In the genomic region with DNA sequence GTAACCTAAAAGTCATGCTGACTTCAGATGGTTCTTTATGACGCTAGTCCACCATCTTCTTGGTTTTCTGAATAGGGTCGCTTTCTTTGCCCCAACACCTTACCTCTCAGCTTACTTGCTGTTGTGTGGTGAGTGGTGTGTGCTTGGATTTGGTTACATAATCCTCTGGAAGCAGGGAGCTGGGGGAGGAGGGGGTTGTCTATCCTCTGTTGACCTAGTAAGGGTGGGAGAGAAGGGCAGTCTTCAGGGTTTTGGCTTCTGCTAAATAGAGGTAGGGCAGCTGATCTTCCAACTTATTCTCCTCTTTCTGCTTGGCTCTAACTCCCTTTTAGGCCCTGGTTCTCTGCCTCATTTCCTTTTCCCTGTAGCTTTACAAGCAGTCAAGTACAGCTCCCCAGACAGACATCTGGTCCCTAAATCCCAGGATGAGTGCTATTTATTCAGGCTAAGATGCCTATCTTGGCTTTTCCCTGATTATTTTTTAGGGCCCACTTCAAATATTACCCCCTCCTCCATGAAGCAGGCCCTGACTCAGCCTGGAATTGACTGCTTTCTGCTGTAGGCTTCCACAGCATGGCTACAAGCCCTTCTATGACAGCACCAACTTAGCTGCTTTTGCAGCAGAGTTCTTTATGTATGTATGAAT, we compare ENCODE assay signal across 19 cellular contexts. TPM values are rescaled to one million over a fixed set of nuclear protein-coding genes. Genes with fewer than 3 reads are reported as not detected.
DNase-seq lines count a peak whose midpoint lies in the region; TF ChIP-seq lines count a peak whose summit lies in the region.
"Had no signal": no experiment of that assay in that cellular context is flagged by ENCODE, and none has a peak within 500 bp of the region (broad histone marks: within the 10 kb centered on the region; RNA-seq: fewer than 3 reads in every experiment).

No MANE protein-coding gene starts in this region.

- H3K27ac Mint-ChIP-seq in glutamatergic neuron (ENCODE audit: unreplicated experiment), result no peak overlapping the region
- H3K27ac Mint-ChIP-seq: CD4-positive, alpha-beta T cell had no signal

- H3K27me3 ChIP-seq in mammary epithelial cell (ENCODE audit: insufficient read depth, low read length), result no peaks in the 10 kb centered on the region
- no peaks in the 10 kb centered on the region for H3K27me3 ChIP-seq in breast epithelium
- no peaks in the 10 kb centered on the region for H3K27me3 ChIP-seq in SJSA1 (replicated peaks)
- H3K27me3 ChIP-seq: Peyer's patch had no signal

- no peak overlapping the region for H3K4me2 ChIP-seq in mammary epithelial cell (ENCODE audit: insufficient read depth, low read depth, low read length)

- H3K9me3 Mint-ChIP-seq in glutamatergic neuron (ENCODE audit: unreplicated experiment), result no peaks in the 10 kb centered on the region

- intact Hi-C loops in mammary epithelial cell (cut with micrococcal nuclease) (no loop called here), breast epithelium (cut with DNase I; ENCODE audit: low total_unique reads) (no loop called here)

- H4K20me1 ChIP-seq in mammary epithelial cell (ENCODE audit: insufficient read depth, low read length), result no peaks in the 10 kb centered on the region

- no peak overlapping the region for H3K4me3 Mint-ChIP-seq in glutamatergic neuron (ENCODE audit: unreplicated experiment)
- H3K4me3 Mint-ChIP-seq: CD4-positive, alpha-beta T cell had no signal

- no peaks in the 10 kb centered on the region for H3K4me1 Mint-ChIP-seq in glutamatergic neuron (ENCODE audit: low read depth, unreplicated experiment)

- TF ChIP-seq POLR2A in breast epithelium (IDR thresholded peaks at IDR 0.05), result no peak

- H3K79me2 ChIP-seq in mammary epithelial cell (ENCODE audit: insufficient read depth, low read length), result no peaks in the 10 kb centered on the region

- H3K36me3 ChIP-seq in mammary epithelial cell (ENCODE audit: insufficient read depth, low read length) (no peaks in the 10 kb centered on the region), breast epithelium (no peaks in the 10 kb centered on the region), SJSA1 (no peaks in the 10 kb centered on the region)
- H3K36me3 ChIP-seq: BE2C, HAP-1, Peyer's patch had no signal

- peaks cover 21% of the 10 kb centered on the region for H3K4me1 ChIP-seq in mammary epithelial cell (ENCODE audit: insufficient read depth, low read length)
- H3K4me1 ChIP-seq in breast epithelium, result no peaks in the 10 kb centered on the region
- peaks cover 16% of the 10 kb centered on the region for H3K4me1 ChIP-seq in SJSA1 (replicated peaks)
- H3K4me1 ChIP-seq: BE2C, HAP-1, Peyer's patch had no signal

- no peaks in the 10 kb centered on the region for H3K27me3 Mint-ChIP-seq in glutamatergic neuron (ENCODE audit: unreplicated experiment)

- CTCF ChIA-PET in mammary epithelial cell (lab: Charles Lee; ENCODE audit: low non-redundant PET), result no interaction called here

- H3K36me3 Mint-ChIP-seq in glutamatergic neuron (ENCODE audit: unreplicated experiment), result peaks cover 9% of the 10 kb centered on the region

- no peak overlapping the region for H3K9ac ChIP-seq in mammary epithelial cell (ENCODE audit: insufficient read depth, low read length)

- peak overlapping the region; percentile 31 for H3K27ac ChIP-seq in mammary epithelial cell (ENCODE audit: insufficient read depth, low read depth, low read length)
- H3K27ac ChIP-seq in breast epithelium, result no peak overlapping the region
- 0 out of 2 replicates have a peak overlapping the region, but pooled peaks have one; percentile 9 for H3K27ac ChIP-seq in SJSA1
- H3K27ac ChIP-seq: Peyer's patch had no signal

- WGBS in mammary epithelial cell (ENCODE audit: low coverage, missing lambda C conversion rate), result 100% methylated on average over 2 of the region's 2 CpGs

- TF ChIP-seq CTCF in mammary epithelial cell (conservative IDR thresholded peaks at IDR 0.05 in 1 of 2, IDR thresholded peaks at IDR 0.05 in 1 of 2; ENCODE audit: extremely low read depth in 1 of 2, insufficient read depth in 1 of 2, low read depth in 1 of 2, low read length in 2 of 2) (no peak), breast epithelium (IDR thresholded peaks at IDR 0.05) (no peak), glutamatergic neuron (IDR thresholded peaks at IDR 0.05; ENCODE audit: partially characterized antibody, unreplicated experiment) (no peak)

- dilution Hi-C loops in mammary epithelial cell (cut with HindIII; ENCODE audit: low sequenced_read_pairs), result no loop called here

- H3K9me3 ChIP-seq in mammary epithelial cell (replicated peaks; ENCODE audit: insufficient read depth, low read length) (peaks cover 10% of the 10 kb centered on the region), breast epithelium (peaks cover 14 to 19% of the 10 kb centered on the region in 2 donors), SJSA1 (replicated peaks) (peaks cover 18% of the 10 kb centered on the region)

- DNase-seq in mammary epithelial cell, result no peak
- no peak for DNase-seq in breast epithelium (ENCODE audit: low spot score in 2 of 2)
- no peak for DNase-seq in SJSA1 (ENCODE audit: low read depth in 1 of 2, low spot score in 2 of 2)
- DNase-seq in medulla oblongata (ENCODE audit: extremely low spot score), result peak; percentile 44
- no peak for DNase-seq in glutamatergic neuron
- no peak for DNase-seq in GOT3 (lab: John Stamatoyannopoulos, UW)
- DNase-seq in NCI-H2029 treated with DMSO at 0.1 percent for 48 hours (lab: John Stamatoyannopoulos, UW), result no peak
- DNase-seq in activated gamma-delta T cell (lab: John Stamatoyannopoulos, UW), result no peak
- DNase-seq: BE2C; CD4-positive, alpha-beta T cell; DMS79; NCI-H187; NCI-H446; NCI-H774; Peyer's patch; Right ventricle myocardium superior had no signal

- in situ Hi-C loops in mammary epithelial cell (cut with MboI; ENCODE audit: low sequenced_read_pairs in 2 of 2), result no loop called here

- no TSS peak for BruUV-seq in mammary epithelial cell (replicated peaks; lab: Mats Ljungman, UMichigan)

- peak overlapping the region; percentile 4 for H2AFZ ChIP-seq in mammary epithelial cell (ENCODE audit: low read depth, low read length)

- H3K4me3 ChIP-seq in mammary epithelial cell (replicated peaks in 1 of 3; ENCODE audit: insufficient read depth in 1 of 3, low read depth in 2 of 3, low read length in 3 of 3) (no peak overlapping the region), breast epithelium (no peak overlapping the region), SJSA1 (no peak overlapping the region)
- H3K4me3 ChIP-seq: HAP-1, K562, Peyer's patch had no signal

RNA-seq across cellular contexts. Expression of a gene that starts 6.4 kb away (rescaled TPM):
- total RNA-seq in mammary epithelial cell, result not detected
- 0.09 TPM for polyA plus RNA-seq in mammary epithelial cell
- not detected for polyA minus RNA-seq in mammary epithelial cell
- total RNA-seq in breast epithelium, result not detected
- total RNA-seq in SJSA1 (2014; rRNA removed; shearing (Covaris generic)), result not detected in 2 replicates
- not detected for total RNA-seq in glutamatergic neuron (ENCODE audit: unreplicated experiment)
- total RNA-seq: CD4-positive, alpha-beta T cell; G401; Peyer's patch; Right ventricle myocardium superior had no signal

RNA-seq across cellular contexts. Expression of a gene that starts 20.7 kb away (rescaled TPM):
- total RNA-seq in mammary epithelial cell, result 10 to 100 TPM in 1 of 2 donors, 1 to 10 TPM in 1; 6.2 to 17.2 TPM
- polyA plus RNA-seq in mammary epithelial cell, result 6.8 TPM
- 19.3 TPM for polyA minus RNA-seq in mammary epithelial cell
- total RNA-seq in breast epithelium, result 10 to 100 TPM; 13.8 to 66.1 (median 16.8) TPM
- total RNA-seq in SJSA1 (2014; rRNA removed; shearing (Covaris generic)), result 22.2 and 22.3 TPM in 2 replicates
- 5.0 TPM for total RNA-seq in glutamatergic neuron (ENCODE audit: unreplicated experiment)

RNA-seq across cellular contexts. Expression of a gene that starts 23.8 kb away (rescaled TPM):
- total RNA-seq in mammary epithelial cell (not detected), breast epithelium (not detected), glutamatergic neuron (ENCODE audit: unreplicated experiment) (not detected)
- polyA plus RNA-seq in mammary epithelial cell, result not detected
- polyA minus RNA-seq in mammary epithelial cell, result not detected
- 190 and 222 TPM in 2 replicates for total RNA-seq in SJSA1 (2014; rRNA removed; shearing (Covaris generic))
- total RNA-seq: CD4-positive, alpha-beta T cell; G401; K562; Right ventricle myocardium superior had no signal

RNA-seq across cellular contexts. Expression of a gene that starts 41.3 kb away (rescaled TPM):
- under 1 TPM in 1 of 2 donors, not detected in 1; 0.59 TPM for total RNA-seq in mammary epithelial cell
- polyA plus RNA-seq in mammary epithelial cell, result 0.22 TPM
- not detected for polyA minus RNA-seq in mammary epithelial cell
- total RNA-seq in breast epithelium, result 1 to 10 TPM in 2 of 3 donors, not detected in 1; 3.4 to 4.6 TPM
- total RNA-seq in SJSA1 (2014; rRNA removed; shearing (Covaris generic)), result not detected in 2 replicates
- not detected for total RNA-seq in glutamatergic neuron (ENCODE audit: unreplicated experiment)
- total RNA-seq: G401, K562, Right ventricle myocardium superior had no signal
- polyA plus RNA-seq: K562 had no signal

Comparison
In these comparisons a context has a peak if more than half of its experiments do, and no peak if none do; other contexts are left out.
1. H3K27ac ChIP-seq: peak in mammary epithelial cell (single experiment) and SJSA1 (single experiment); none in breast epithelium (0 of 2).
2. RNA of a gene that starts 23.8 kb away (total RNA-seq): 190 to 222 TPM in SJSA1; not detected in mammary epithelial cell, not detected in breast epithelium and not detected in glutamatergic neuron (single experiment); every median in the first group is over 100 times any median in the second.